In genomic region chr14:69013943-69014782, GRCh38 we compare ENCODE assay signal across 8 cellular contexts. TPM values are rescaled to one million over a fixed set of nuclear protein-coding genes. Genes with fewer than 3 reads are reported as not detected.
DNase-seq lines count a peak whose midpoint lies in the region; ATAC-seq and TF ChIP-seq lines count a peak whose summit lies in the region.

No MANE protein-coding gene starts in this region.

- H3K27me3 Mint-ChIP-seq in endodermal cell (ENCODE audit: insufficient read depth) (no peaks in the 10 kb centered on the region), osteocyte (ENCODE audit: unreplicated experiment) (no peaks in the 10 kb centered on the region)

- H3K27ac Mint-ChIP-seq in endodermal cell (peak overlapping the region; percentile 59), osteocyte (ENCODE audit: unreplicated experiment) (peak overlapping the region; percentile 23)

- H3K4me1 ChIP-seq in endodermal cell (ENCODE audit: control insufficient read depth, insufficient read depth, low read length), result peaks cover 10% of the 10 kb centered on the region

- ATAC-seq in HG03159 (IDR thresholded peaks at IDR 0.05; ENCODE audit: unreplicated experiment), result no peak

- H3K27me3 ChIP-seq in H7 (ENCODE audit: control insufficient read depth, insufficient read depth, low read length) (no peaks in the 10 kb centered on the region), endodermal cell (ENCODE audit: control insufficient read depth, insufficient read depth, low read length, poor library complexity, severe bottlenecking) (no peaks in the 10 kb centered on the region)

- H3K4me3 Mint-ChIP-seq in endodermal cell (no peak overlapping the region), osteocyte (ENCODE audit: unreplicated experiment) (no peak overlapping the region)

- H3K4me3 ChIP-seq in H7 (ENCODE audit: insufficient read depth, low read depth, low read length) (no peak overlapping the region), endodermal cell (ENCODE audit: low read length) (no peak overlapping the region)

- DNase-seq in H7 (peak; percentile 74), NCI-H774 (lab: John Stamatoyannopoulos, UW) (peak; percentile 9), endodermal cell (peak; percentile 91), osteocyte (ENCODE audit: extremely low spot score, unreplicated experiment) (no peak)
- no peak for DNase-seq in activated CD4-positive, alpha-beta T cell treated with anti-CD3 and anti-CD28 coated beads, Interleukin-2, amount 50 U/mL, for 48 hours
- DNase-seq in activated naive CD4-positive, alpha-beta T cell treated with Interleukin-2 at 50 U/mL for 16 hours, result no peak
- no peak for DNase-seq in activated CD4-positive, alpha-beta T cell treated with anti-CD3 and anti-CD28 coated beads for 4 hours

- H3K36me3 Mint-ChIP-seq in endodermal cell (ENCODE audit: low read depth) (no peaks in the 10 kb centered on the region), osteocyte (ENCODE audit: unreplicated experiment) (no peaks in the 10 kb centered on the region)

- no peak overlapping the region for H3K27ac ChIP-seq in endodermal cell (ENCODE audit: low read depth, low read length)

- no peak for TF ChIP-seq CTCF in endodermal cell (conservative IDR thresholded peaks at IDR 0.05)
- no peak for TF ChIP-seq CTCF in osteocyte (IDR thresholded peaks at IDR 0.05)

- WGBS in endodermal cell (ENCODE audit: insufficient coverage in 1 of 2, insufficient read length in 1 of 2), 2 experiments, result 78 to 89% methylated on average over 9 to 12 of the region's 12 CpGs

- H3K4me1 Mint-ChIP-seq in endodermal cell (peaks cover 20% of the 10 kb centered on the region), osteocyte (ENCODE audit: unreplicated experiment) (peaks cover 20% of the 10 kb centered on the region)

- H3K9me3 Mint-ChIP-seq in endodermal cell (no peaks in the 10 kb centered on the region), osteocyte (ENCODE audit: unreplicated experiment) (no peaks in the 10 kb centered on the region)

- H3K9me3 ChIP-seq in endodermal cell (ENCODE audit: control insufficient read depth, low read length), result no peaks in the 10 kb centered on the region

- H3K9ac ChIP-seq in endodermal cell (ENCODE audit: extremely low read depth, low read length, poor library complexity, severe bottlenecking), result no peak overlapping the region

- no peaks in the 10 kb centered on the region for H3K36me3 ChIP-seq in H7 (replicated peaks; ENCODE audit: control insufficient read depth, insufficient read depth, low read length)
- H3K36me3 ChIP-seq in endodermal cell (ENCODE audit: control insufficient read depth, insufficient read depth, low read length), result no peaks in the 10 kb centered on the region

RNA-seq across cellular contexts. Expression of gene ACTN1, which starts 35.1 kb away (rescaled TPM):
- 161 and 169 TPM in 2 replicates for total RNA-seq in H7 (2014; rRNA removed; shearing (Covaris generic))
- 100 to 1,000 TPM; 190 to 275 TPM for total RNA-seq in endodermal cell
- 115 TPM for polyA plus RNA-seq in endodermal cell (2013, experiment 1 of 2)
- 126 TPM for polyA plus RNA-seq in endodermal cell (2013, experiment 2 of 2)
- 371 and 380 TPM in 2 replicates for total RNA-seq in osteocyte

Comparison
In these comparisons a context has a peak if more than half of its experiments do, and no peak if none do; other contexts are left out.
1. DNase-seq: peak in H7 (single experiment), NCI-H774 (single experiment) and endodermal cell (single experiment); none in osteocyte (single experiment), activated CD4-positive, alpha-beta T cell treated with anti-CD3 and anti-CD28 coated beads, Interleukin-2, amount 50 U/mL, for 48 hours (0 of 2), activated naive CD4-positive, alpha-beta T cell treated with Interleukin-2 at 50 U/mL for 16 hours (single experiment) and activated CD4-positive, alpha-beta T cell treated with anti-CD3 and anti-CD28 coated beads for 4 hours (0 of 2).